8 cellular contexts compared by ENCODE assay signal in the genomic region with DNA sequence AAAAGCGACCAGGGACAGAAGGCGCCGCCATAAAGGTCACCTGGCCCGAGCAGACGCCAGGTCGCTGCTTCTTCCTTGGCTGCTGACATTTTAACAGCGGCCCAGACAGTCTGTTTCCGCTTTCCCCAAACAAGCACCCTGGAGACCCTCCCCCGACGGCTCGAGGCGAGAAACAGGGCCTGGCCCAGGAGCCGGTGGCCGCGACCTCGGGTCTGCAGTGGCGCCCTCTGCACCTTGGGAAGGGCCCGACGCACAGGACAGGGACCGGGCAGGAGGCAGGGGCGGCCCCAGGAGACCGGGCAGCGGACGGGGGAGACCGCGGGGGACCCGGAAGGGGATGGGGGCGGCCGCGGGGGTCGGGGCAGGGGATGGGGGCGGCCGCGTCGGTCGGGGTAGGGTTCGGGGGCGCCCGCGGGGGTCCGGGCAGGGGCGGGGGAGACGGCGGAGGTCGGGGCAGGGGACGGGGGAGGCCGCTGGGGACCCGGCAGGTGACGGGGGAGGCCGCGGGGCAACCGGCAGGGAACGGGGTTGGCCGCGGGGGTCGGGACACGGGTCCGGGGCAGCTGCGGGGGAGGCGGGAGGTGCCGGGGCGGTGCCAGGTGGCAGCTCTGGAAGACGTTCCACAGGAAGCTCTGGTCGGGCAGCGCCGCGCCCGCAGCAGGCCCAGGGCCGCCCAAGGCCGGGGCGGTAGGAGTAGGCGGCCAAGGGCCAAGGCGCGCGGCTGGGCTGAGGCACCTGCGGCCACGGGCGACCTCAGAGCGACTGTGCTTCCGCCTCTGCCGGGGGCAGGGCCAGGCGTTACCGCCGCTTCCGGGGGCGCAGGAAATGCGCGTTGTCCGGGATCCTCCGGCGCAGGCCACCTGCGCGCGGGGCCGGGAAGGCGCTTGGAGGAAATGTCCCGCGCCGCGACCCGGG.
A peak's percentile ranks its signal among the peaks of the same experiment; 100 is the strongest.
DNase-seq lines count a peak whose midpoint lies in the region; ATAC-seq and TF ChIP-seq lines count a peak whose summit lies in the region.
"Not testable (repeated sequence)": the region's sequence is repeated elsewhere in the genome, so short reads cannot be mapped to it uniquely, and the experiment has no call there.

No MANE protein-coding gene starts in this region.

- peak overlapping the region; percentile 56 to 65 for H3K4me3 Mint-ChIP-seq in CD14-positive monocyte
- peak overlapping the region; percentile 57 for H3K4me3 Mint-ChIP-seq in activated CD8-positive, alpha-beta memory T cell treated with anti-CD3 and anti-CD28 coated beads, Interleukin-2, amount 10 ng/mL, durations not matched to agents 7 days and 5 days

- CTCF ChIA-PET in activated CD8-positive, alpha-beta memory T cell treated with anti-CD3 and anti-CD28 coated beads, Interleukin-2, amount 10 ng/mL, durations not matched to agents 7 days and 5 days (lab: Charles Lee): not testable (repeated sequence)

- H3K27me3 Mint-ChIP-seq in CD14-positive monocyte (ENCODE audit: low read depth in 3 of 3): peaks cover 0 to 21% (median 1%) of the 10 kb centered on the region in 3 donors
- not testable (repeated sequence) for H3K27me3 Mint-ChIP-seq in activated CD8-positive, alpha-beta memory T cell treated with anti-CD3 and anti-CD28 coated beads, Interleukin-2, amount 10 ng/mL, durations not matched to agents 7 days and 5 days

- not testable (repeated sequence) for H3K9me3 Mint-ChIP-seq in CD14-positive monocyte; activated CD8-positive, alpha-beta memory T cell treated with anti-CD3 and anti-CD28 coated beads, Interleukin-2, amount 10 ng/mL, durations not matched to agents 7 days and 5 days (ENCODE audit: low read depth)

- H3K27ac ChIP-seq in effector memory CD4-positive, alpha-beta T cell (ENCODE audit: insufficient read depth, low read length, poor library complexity, severe bottlenecking): not testable (repeated sequence)
- peak overlapping the region; percentile 62 for H3K27ac ChIP-seq in lower lobe of right lung

- not testable (repeated sequence) for H3K36me3 Mint-ChIP-seq in CD14-positive monocyte; activated CD8-positive, alpha-beta memory T cell treated with anti-CD3 and anti-CD28 coated beads, Interleukin-2, amount 10 ng/mL, durations not matched to agents 7 days and 5 days

- not testable (repeated sequence) for TF ChIP-seq CTCF in CD14-positive monocyte (IDR thresholded peaks at IDR 0.05); lower lobe of right lung (IDR thresholded peaks at IDR 0.05)

- H3K27me3 ChIP-seq in MG63; effector memory CD4-positive, alpha-beta T cell (replicated peaks; ENCODE audit: control insufficient read depth, insufficient read depth, low read length, poor library complexity, severe bottlenecking); lower lobe of right lung (ENCODE audit: low read depth): not testable (repeated sequence)

- intact Hi-C loops in CD14-positive monocyte (cut with micrococcal nuclease); lower lobe of right lung (cut with DNase I): not testable (repeated sequence)

- not testable (repeated sequence) for H3K27ac Mint-ChIP-seq in CD14-positive monocyte; activated CD8-positive, alpha-beta memory T cell treated with anti-CD3 and anti-CD28 coated beads, Interleukin-2, amount 10 ng/mL, durations not matched to agents 7 days and 5 days

- ATAC-seq in GM19397 (IDR thresholded peaks at IDR 0.05; ENCODE audit: unreplicated experiment) (peak; percentile 95), HG02938 (IDR thresholded peaks at IDR 0.05; ENCODE audit: unreplicated experiment) (peak; percentile 67), lower lobe of right lung (peak; percentile 98 to 100)
- ATAC-seq in activated CD8-positive, alpha-beta memory T cell treated with anti-CD3 and anti-CD28 coated beads, Interleukin-2, amount 10 ng/mL, durations not matched to agents 7 days and 5 days: peak; percentile 94

- H3K9me3 ChIP-seq in MG63; effector memory CD4-positive, alpha-beta T cell (ENCODE audit: control insufficient read depth, low read length); lower lobe of right lung: not testable (repeated sequence)

- DNase-seq in CD14-positive monocyte (ENCODE audit: low spot score): not testable (repeated sequence)
- DNase-seq in MG63 (peak; percentile 54), lower lobe of right lung (peak; percentile 63)
- DNase-seq in activated CD8-positive, alpha-beta memory T cell treated with anti-CD3 and anti-CD28 coated beads, Interleukin-2, amount 10 ng/mL, durations not matched to agents 7 days and 5 days: peak; percentile 69
- DNase-seq in effector memory CD4-positive, alpha-beta T cell: peak in 2 of 3 donors; percentile 10 to 31
- peak; percentile 15 to 25 for DNase-seq in stimulated activated CD4-positive, alpha-beta T cell treated with anti-CD3 and anti-CD28 coated beads, Interleukin-15, amount 100 ng/mL, for 48 hours (ENCODE audit: low read depth in 2 of 2)

- not testable (repeated sequence) for H3K36me3 ChIP-seq in MG63; effector memory CD4-positive, alpha-beta T cell (ENCODE audit: control insufficient read depth, insufficient read depth, low read length); lower lobe of right lung

- H3K4me1 ChIP-seq in effector memory CD4-positive, alpha-beta T cell (ENCODE audit: control insufficient read depth, insufficient read depth, low read length, poor library complexity, severe bottlenecking); lower lobe of right lung: not testable (repeated sequence)

- peak overlapping the region; percentile 35 for H3K4me3 ChIP-seq in MG63
- not testable (repeated sequence) for H3K4me3 ChIP-seq in effector memory CD4-positive, alpha-beta T cell (ENCODE audit: insufficient read depth, low read depth, low read length, poor library complexity, severe bottlenecking)
- H3K4me3 ChIP-seq in lower lobe of right lung: peak overlapping the region; percentile 45

- not testable (repeated sequence) for H3K4me1 Mint-ChIP-seq in CD14-positive monocyte
- peaks cover 20% of the 10 kb centered on the region for H3K4me1 Mint-ChIP-seq in activated CD8-positive, alpha-beta memory T cell treated with anti-CD3 and anti-CD28 coated beads, Interleukin-2, amount 10 ng/mL, durations not matched to agents 7 days and 5 days
